In genomic region chr4:122786296-122786695, GRCh38 we compare ENCODE assay signal across 3 cellular contexts. TPM values are rescaled to one million over a fixed set of nuclear protein-coding genes. Genes with fewer than 3 reads are reported as not detected.
"Had no signal": no experiment of that assay in that cellular context is flagged by ENCODE, and none has a peak within 500 bp of the region (broad histone marks: within the 10 kb centered on the region; RNA-seq: fewer than 3 reads in every experiment).

No MANE protein-coding gene starts in this region.

RNA-seq across cellular contexts. Expression of gene FGF2, which starts 40.3 kb away (rescaled TPM):
- total RNA-seq: activated naive CD8-positive, alpha-beta T cell treated with anti-CD3 and anti-CD28 coated beads, Interleukin-2, amount 10 ng/mL, durations not matched to agents 7 days and 5 days; natural killer cell had no signal
- polyA plus RNA-seq: immature natural killer cell had no signal
